ENCODE assay signal across 22 cellular contexts in the genomic region with DNA sequence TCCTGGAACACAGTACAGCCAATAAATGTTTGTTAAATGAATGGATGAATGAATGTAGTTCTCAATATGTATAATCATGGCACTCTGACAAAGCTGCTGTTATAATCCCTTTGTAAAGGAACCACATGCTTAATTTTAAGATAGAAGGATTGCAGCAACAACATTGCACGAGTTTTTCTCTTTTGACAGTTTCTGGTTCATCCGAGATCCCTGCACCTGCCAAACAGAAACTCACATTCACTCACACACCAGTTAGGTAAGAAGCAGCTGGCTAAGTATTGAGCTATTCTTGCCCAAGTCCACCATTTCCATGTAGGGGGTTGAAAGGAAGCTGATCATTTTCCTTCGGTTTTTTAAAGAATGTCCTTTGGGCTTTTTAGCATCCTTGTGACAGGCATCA.
DNase-seq lines count a peak whose midpoint lies in the region; ATAC-seq and TF ChIP-seq lines count a peak whose summit lies in the region.
"Had no signal": no experiment of that assay in that cellular context is flagged by ENCODE, and none has a peak within 500 bp of the region (broad histone marks: within the 10 kb centered on the region; RNA-seq: fewer than 3 reads in every experiment).

No MANE protein-coding gene starts in this region.

- no peak for ATAC-seq in left cardiac atrium
- no peak for ATAC-seq in GM21390 (IDR thresholded peaks at IDR 0.05; ENCODE audit: unreplicated experiment)
- ATAC-seq: GM23338, mucosa of descending colon had no signal

- H3K4me3 ChIP-seq in left ventricle myocardium inferior (no peak overlapping the region), spleen (no peak overlapping the region)
- H3K4me3 ChIP-seq: colonic mucosa, GM23338, mucosa of descending colon, Peyer's patch had no signal

- DNase-seq in left ventricle myocardium inferior: no peak
- no peak for DNase-seq in left cardiac atrium
- DNase-seq in spleen: no peak
- DNase-seq in COR-L47 (lab: John Stamatoyannopoulos, UW): no peak
- no peak for DNase-seq in stimulated activated naive CD4-positive, alpha-beta T cell (lab: John Stamatoyannopoulos, UW)
- no peak for DNase-seq in GM20000 (ENCODE audit: low spot score)
- DNase-seq: activated CD4-positive, alpha-beta T cell treated with anti-CD3 and anti-CD28 coated beads, Interleukin-2, amount 10 ng/mL, durations not matched to agents 24 days and 14 days; activated CD8-positive, alpha-beta memory T cell treated with anti-CD3 and anti-CD28 coated beads, Interleukin-2, amount 50 U/mL, for 4 hours; activated effector memory CD4-positive, alpha-beta T cell treated with anti-CD3 and anti-CD28 coated beads, Interleukin-2, amount 50 U/mL, for 16 hours; CD4-positive, CD25-positive, alpha-beta regulatory T cell; colonic mucosa; Karpas-422; kidney glomerular epithelial cell; mucosa of descending colon; NCI-H1105; NCI-H2171 treated with DMSO at 0.1 percent for 48 hours; NCI-H748 treated with DMSO at 0.1 percent for 48 hours; Peyer's patch had no signal

- H3K27ac ChIP-seq in left ventricle myocardium inferior (replicated peaks): peak overlapping the region; percentile 80
- peak overlapping the region; percentile 13 for H3K27ac ChIP-seq in layer of hippocampus (ENCODE audit: low read depth, low read length)
- peak overlapping the region in 5 of 8 donors; percentile 36 to 61 (median 49) for H3K27ac ChIP-seq in spleen
- H3K27ac ChIP-seq: colonic mucosa, neutrophil had no signal

- H3K9me3 ChIP-seq in left ventricle myocardium inferior (replicated peaks): no peaks in the 10 kb centered on the region
- H3K9me3 ChIP-seq in spleen: no peaks in the 10 kb centered on the region
- H3K9me3 ChIP-seq: colonic mucosa, mucosa of descending colon, neutrophil, Peyer's patch had no signal

- WGBS in spleen, 5 donors: 72 to 76% (median 74%) methylated on average over 3 of the region's 3 CpGs

- H3K27me3 ChIP-seq in left ventricle myocardium inferior (ENCODE audit: low read depth) (no peaks in the 10 kb centered on the region), layer of hippocampus (ENCODE audit: control insufficient read depth, insufficient read depth, low read length) (no peaks in the 10 kb centered on the region), spleen (replicated peaks in 1 of 7) (no peaks in the 10 kb centered on the region)
- H3K27me3 ChIP-seq: colonic mucosa, neutrophil, Peyer's patch had no signal

- H3K4me1 ChIP-seq in left ventricle myocardium inferior (peaks cover 24% of the 10 kb centered on the region), spleen (peaks cover 0 to 6% (median 0%) of the 10 kb centered on the region in 6 donors)
- H3K4me1 ChIP-seq: colonic mucosa, Peyer's patch had no signal

- TF ChIP-seq POLR2A in spleen (IDR thresholded peaks at IDR 0.05): no peak

- TF ChIP-seq CTCF in left ventricle myocardium inferior (IDR thresholded peaks at IDR 0.05; ENCODE audit: borderline replicate concordance): no peak
- TF ChIP-seq CTCF in spleen (IDR thresholded peaks at IDR 0.05 in 8 of 11, conservative IDR thresholded peaks at IDR 0.05 in 3 of 11): no peak
- no peak for TF ChIP-seq CTCF in GM20000 (IDR thresholded peaks at IDR 0.05; ENCODE audit: extremely low read depth, missing control alignments)

- no peaks in the 10 kb centered on the region for H3K36me3 ChIP-seq in left ventricle myocardium inferior
- H3K36me3 ChIP-seq in spleen: no peaks in the 10 kb centered on the region
- H3K36me3 ChIP-seq: colonic mucosa, neutrophil, Peyer's patch had no signal

- intact Hi-C loops in left ventricle myocardium inferior (cut with micrococcal nuclease) (no loop called here), left cardiac atrium (cut with DNase I) (no loop called here), spleen (cut with DNase I; ENCODE audit: low total_unique reads) (no loop called here)

Comparison
In these comparisons a context has a peak if more than half of its experiments do, and no peak if none do; other contexts are left out.
1. H3K27ac ChIP-seq: peak in every context shown above with its lines; median percentile 80 in left ventricle myocardium inferior; 49 in spleen; 13 in layer of hippocampus.